Comparison of ENCODE assay signal across 9 cellular contexts in genomic region chr13:29507356-29507755, GRCh38.
DNase-seq lines count a peak whose midpoint lies in the region; ATAC-seq and TF ChIP-seq lines count a peak whose summit lies in the region.
"Had no signal": no experiment of that assay in that cellular context is flagged by ENCODE, and none has a peak within 500 bp of the region (broad histone marks: within the 10 kb centered on the region; RNA-seq: fewer than 3 reads in every experiment).

No MANE protein-coding gene starts in this region.

- in situ Hi-C loops in IMR-90 (cut with MboI; ENCODE audit: low sequenced_read_pairs): loop anchor here (5.0 kb wide), 1 partner anchor 205 kb away; no protein-coding TSS in a partner anchor

- no peak for TF ChIP-seq RAD21 in IMR-90 (IDR thresholded peaks at IDR 0.05; ENCODE audit: low read length)

- H3K27ac ChIP-seq in IMR-90 (ENCODE audit: insufficient read depth, low read length): no peak overlapping the region

- no peak overlapping the region for H3K14ac ChIP-seq in IMR-90 (replicated peaks; ENCODE audit: low read depth, low read length)

- peak overlapping the region in 4 of 5 experiments; percentile 14 to 50 (median 42) for H3K4me3 Mint-ChIP-seq in brain
- H3K4me3 Mint-ChIP-seq: T-cell had no signal

- WGBS in IMR-90 (ENCODE audit: extremely low coverage in 2 of 2, insufficient read length in 1 of 2), 2 experiments: 76% methylated on average over 6 of the region's 14 CpGs; no CpG with 5 or more reads in 1 of the 2 experiments

- no peak for TF ChIP-seq CTCF in IMR-90 (conservative IDR thresholded peaks at IDR 0.05; ENCODE audit: low read depth, low read length)
- no peak for TF ChIP-seq CTCF in brain (conservative IDR thresholded peaks at IDR 0.05)

- 0 out of 2 replicates have a peak, but pooled peaks cover 1% of the 10 kb centered on the region for H3K36me3 ChIP-seq in IMR-90 (ENCODE audit: control insufficient read depth, insufficient read depth, low read length)

- H3K4me3 ChIP-seq in IMR-90 (ENCODE audit: insufficient read depth, low read depth, low read length): no peak overlapping the region

- no peak overlapping the region for H3K56ac ChIP-seq in IMR-90 (ENCODE audit: extremely low read depth, insufficient read depth, low read length)

- H2AK9ac ChIP-seq in IMR-90 (replicated peaks; ENCODE audit: low read depth, low read length, poor library complexity): no peak overlapping the region

- H3K23ac ChIP-seq in IMR-90 (ENCODE audit: low read depth, low read length): no peak overlapping the region

- peaks cover 3% of the 10 kb centered on the region for H3K36me3 Mint-ChIP-seq in brain
- H3K36me3 Mint-ChIP-seq: T-cell had no signal

- H4K91ac ChIP-seq in IMR-90 (ENCODE audit: insufficient read depth, low read depth, low read length): no peak overlapping the region

- H3K9me1 ChIP-seq in IMR-90 (ENCODE audit: insufficient read depth, low read length): no peaks in the 10 kb centered on the region

- H2BK20ac ChIP-seq in IMR-90 (ENCODE audit: low read depth, low read length): no peak overlapping the region

- no peak overlapping the region for H2BK5ac ChIP-seq in IMR-90 (ENCODE audit: low read depth, low read length, poor library complexity, severe bottlenecking)

- CTCF ChIA-PET in IMR-90 (lab: Yijun Ruan, JAX): interaction anchor here (0.6 to 2.2 kb wide), 5 partner anchors 9 to 335 kb away, joined by 4 to 11 read pairs (median 7); no protein-coding TSS in a partner anchor

- H2BK15ac ChIP-seq in IMR-90 (ENCODE audit: low read depth, low read length): no peak overlapping the region

- H4K5ac ChIP-seq in IMR-90 (ENCODE audit: low read depth, low read length): no peak overlapping the region

- H3K4me1 Mint-ChIP-seq in brain: peaks cover 65% of the 10 kb centered on the region

- no peaks in the 10 kb centered on the region for H3K79me1 ChIP-seq in IMR-90 (ENCODE audit: low read depth in 1 of 2, low read length in 2 of 2)

- dilution Hi-C loops in IMR-90 (cut with HindIII; ENCODE audit: low sequenced_read_pairs, unreplicated experiment): no loop called here

- ATAC-seq in IMR-90 (ENCODE audit: low read depth): no peak

- H3K9me3 ChIP-seq in IMR-90 (ENCODE audit: control insufficient read depth, insufficient read depth, low read length): no peaks in the 10 kb centered on the region

- no peak overlapping the region for H2BK120ac ChIP-seq in IMR-90 (ENCODE audit: low read depth, low read length)

- H4K8ac ChIP-seq in IMR-90 (ENCODE audit: low read depth in 2 of 2, low read length in 2 of 2): no peak overlapping the region

- H2AFZ ChIP-seq in IMR-90 (replicated peaks; ENCODE audit: low read length, poor library complexity): peak overlapping the region; percentile 25

- POLR2A ChIA-PET in IMR-90 (lab: Charles Lee; ENCODE audit: unreplicated experiment): no interaction called here

- no peak for TF ChIP-seq POLR2A in IMR-90 (IDR thresholded peaks at IDR 0.05; ENCODE audit: low read depth, low read length)

- H3K9me3 Mint-ChIP-seq in brain: peaks cover 0 to 3% (median 0%) of the 10 kb centered on the region in 5 experiments
- H3K9me3 Mint-ChIP-seq: T-cell had no signal

- H3K4me1 ChIP-seq in IMR-90 (ENCODE audit: control insufficient read depth, insufficient read depth, low read length): peaks cover 2% of the 10 kb centered on the region

- no peak overlapping the region for H3K4me2 ChIP-seq in IMR-90 (ENCODE audit: low read depth, low read length)

- H3K27me3 ChIP-seq in IMR-90 (ENCODE audit: control insufficient read depth, insufficient read depth, low read length): peaks cover 3% of the 10 kb centered on the region; the same call in 1 of the 2 replicates

- H3K27ac Mint-ChIP-seq in brain: peak overlapping the region; percentile 17 to 86 (median 77)
- H3K27ac Mint-ChIP-seq: T-cell had no signal

- no peak overlapping the region for H3K18ac ChIP-seq in IMR-90 (ENCODE audit: low read depth, low read length)

- H4K20me1 ChIP-seq in IMR-90 (ENCODE audit: insufficient read depth, low read length): peaks cover 12% of the 10 kb centered on the region

- H2AK5ac ChIP-seq in IMR-90 (ENCODE audit: low read depth, low read length): no peak overlapping the region

- H3K4ac ChIP-seq in IMR-90 (ENCODE audit: low read depth, low read length): no peak overlapping the region

- no peaks in the 10 kb centered on the region for H3K27me3 Mint-ChIP-seq in brain

- BruUV-seq in IMR-90 (replicated peaks; lab: Mats Ljungman, UMichigan): no TSS peak

- DNase-seq in IMR-90 (no peak), NCI-H2107 treated with DMSO at 0.1 percent for 48 hours (lab: John Stamatoyannopoulos, UW; ENCODE audit: unreplicated experiment) (peak; percentile 71), retina (peak; percentile 67), HuH-7.5 (ENCODE audit: low spot score) (no peak), germinal center (ENCODE audit: low spot score) (no peak)
- DNase-seq in effector CD8-positive, alpha-beta T cell (lab: John Stamatoyannopoulos, UW): no peak
- DNase-seq: activated naive CD4-positive, alpha-beta T cell treated with Interleukin-2 at 50 U/mL for 16 hours had no signal

- intact Hi-C loops in IMR-90 (cut with micrococcal nuclease): loop anchor here (5.0 kb wide), 1 partner anchor 415 kb away; no protein-coding TSS in a partner anchor

- H3K9ac ChIP-seq in IMR-90 (ENCODE audit: low read depth, low read length): no peak overlapping the region

TF ChIP-seq in IMR-90, 13 proteins besides CTCF, POLR2A, EP300 and RAD21:
- TF ChIP-seq FOS (IDR thresholded peaks at IDR 0.05; ENCODE audit: low read depth, low read length) (no peak), BHLHE40 (IDR thresholded peaks at IDR 0.05; ENCODE audit: low read depth, low read length) (no peak), CHD1 (IDR thresholded peaks at IDR 0.05; ENCODE audit: low read depth, low read length) (no peak), NFE2L2 (IDR thresholded peaks at IDR 0.05; ENCODE audit: low read depth, low read length) (no peak), SMC3 (IDR thresholded peaks at IDR 0.05; ENCODE audit: low read depth, low read length) (no peak), RCOR1 (IDR thresholded peaks at IDR 0.05; ENCODE audit: insufficient replicate concordance, low read length) (no peak), ELK1 (IDR thresholded peaks at IDR 0.05; ENCODE audit: borderline replicate concordance, low read depth, low read length) (no peak), CEBPB (IDR thresholded peaks at IDR 0.05; ENCODE audit: low read depth, low read length) (no peak), USF2 (IDR thresholded peaks at IDR 0.05; ENCODE audit: low read depth, low read length) (no peak), MAZ (IDR thresholded peaks at IDR 0.05; ENCODE audit: borderline replicate concordance, low read depth, low read length) (no peak), MAFK (IDR thresholded peaks at IDR 0.05; ENCODE audit: low read depth, low read length) (no peak), MXI1 (IDR thresholded peaks at IDR 0.05; ENCODE audit: borderline replicate concordance, low read depth, low read length) (no peak), RFX5 (IDR thresholded peaks at IDR 0.05; ENCODE audit: low read depth, low read length) (no peak)
TF ChIP-seq in IMR-90: peak in this region for 0.

Comparison
In these comparisons a context has a peak if more than half of its experiments do, and no peak if none do; other contexts are left out.
1. DNase-seq: peak in NCI-H2107 treated with DMSO at 0.1 percent for 48 hours (single experiment) and retina (single experiment); none in IMR-90 (single experiment), effector CD8-positive, alpha-beta T cell (single experiment), HuH-7.5 (single experiment) and germinal center (single experiment).